9 cellular contexts compared by ENCODE assay signal in genomic region chr19:958967-959685, GRCh38.
DNase-seq lines count a peak whose midpoint lies in the region; ATAC-seq lines count a peak whose summit lies in the region.
"Had no signal": no experiment of that assay in that cellular context is flagged by ENCODE, and none has a peak within 500 bp of the region (broad histone marks: within the 10 kb centered on the region; RNA-seq: fewer than 3 reads in every experiment).

No MANE protein-coding gene starts in this region.

- ATAC-seq in GM19395 (IDR thresholded peaks at IDR 0.05; ENCODE audit: unreplicated experiment): no peak
- ATAC-seq in HG03139 (IDR thresholded peaks at IDR 0.05; ENCODE audit: unreplicated experiment): no peak

- peak; percentile 68 for DNase-seq in activated CD8-positive, alpha-beta memory T cell treated with anti-CD3 and anti-CD28 coated beads for 24 hours
- no peak for DNase-seq in activated CD8-positive, alpha-beta memory T cell treated with anti-CD3 and anti-CD28 coated beads, Interleukin-2, amount 50 U/mL, for 48 hours
- DNase-seq in activated CD8-positive, alpha-beta memory T cell treated with anti-CD3 and anti-CD28 coated beads, Interleukin-2, amount 50 U/mL, for 4 hours: peak; percentile 46
- peak; percentile 30 for DNase-seq in kidney glomerular epithelial cell (lab: John Stamatoyannopoulos, UW)
- peak; percentile 56 for DNase-seq in stimulated activated CD8-positive, alpha-beta memory T cell treated with anti-CD3 and anti-CD28 coated beads, Interleukin-4, amount 100 ng/mL, for 48 hours
- no peak for DNase-seq in Kasumi-1 (lab: John Stamatoyannopoulos, UW)
- DNase-seq: activated gamma-delta T cell had no signal

Comparison
In these comparisons a context has a peak if more than half of its experiments do, and no peak if none do; other contexts are left out.
1. DNase-seq: peak in activated CD8-positive, alpha-beta memory T cell treated with anti-CD3 and anti-CD28 coated beads for 24 hours (single experiment), activated CD8-positive, alpha-beta memory T cell treated with anti-CD3 and anti-CD28 coated beads, Interleukin-2, amount 50 U/mL, for 4 hours (single experiment), kidney glomerular epithelial cell (single experiment) and stimulated activated CD8-positive, alpha-beta memory T cell treated with anti-CD3 and anti-CD28 coated beads, Interleukin-4, amount 100 ng/mL, for 48 hours (single experiment); none in activated CD8-positive, alpha-beta memory T cell treated with anti-CD3 and anti-CD28 coated beads, Interleukin-2, amount 50 U/mL, for 48 hours (single experiment) and Kasumi-1 (0 of 2).